ENCODE assay signal across 8 cellular contexts in genomic region chr1:58166417-58166816, GRCh38.
"Had no signal": no experiment of that assay in that cellular context is flagged by ENCODE, and none has a peak within 500 bp of the region (broad histone marks: within the 10 kb centered on the region; RNA-seq: fewer than 3 reads in every experiment).

No MANE protein-coding gene starts in this region.

- H3K4me3 ChIP-seq: GM12878 had no signal

- ATAC-seq: GM12878 had no signal

- FAIRE-seq: G401.6, GM12878, GM12891, GM12892, GM18507, GM19239 had no signal

- DNase-seq: GDM1, GF-D8 had no signal
